ENCODE assay signal across 18 cellular contexts in the genomic region with DNA sequence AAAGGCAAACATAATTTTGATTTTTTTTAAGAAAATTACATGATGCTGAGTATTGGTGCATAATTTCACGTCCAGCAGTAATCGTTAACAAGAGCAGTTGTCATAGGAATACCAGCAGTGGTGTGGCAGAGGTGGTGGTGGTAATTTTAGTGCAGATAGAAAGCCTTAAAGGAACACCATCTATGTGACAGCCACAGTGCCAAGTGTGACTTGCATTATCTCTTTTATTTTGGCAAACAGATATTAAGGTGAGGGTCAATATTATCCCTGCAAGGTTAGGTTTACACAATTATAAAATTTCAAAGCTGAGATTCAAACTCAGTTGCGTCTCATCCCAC.
"Had no signal": no experiment of that assay in that cellular context is flagged by ENCODE, and none has a peak within 500 bp of the region (broad histone marks: within the 10 kb centered on the region; RNA-seq: fewer than 3 reads in every experiment).

No MANE protein-coding gene starts in this region.

- DNase-seq: activated CD4-positive, alpha-beta T cell treated with anti-CD3 and anti-CD28 coated beads, Interleukin-2, amount 10 ng/mL, durations not matched to agents 24 days and 14 days; activated CD4-positive, CD25-positive, alpha-beta regulatory T cell; activated CD8-positive, alpha-beta memory T cell treated with anti-CD3 and anti-CD28 coated beads, Interleukin-2, amount 50 U/mL, for 4 hours; activated naive CD4-positive, alpha-beta T cell treated with anti-CD3 and anti-CD28 coated beads for 36 hours; activated naive CD8-positive, alpha-beta T cell treated with anti-CD3 and anti-CD28 coated beads, Interleukin-2, amount 50 U/mL, for 24 hours; activated T-cell treated with anti-CD3 and anti-CD28 coated beads, Interleukin-2, amount 50 U/mL, for 4 hours; anterior cingulate cortex; foreskin keratinocyte; hippocampal formation; lower lobe of right lung; natural killer cell; spleen; stimulated activated CD4-positive, alpha-beta T cell treated with anti-CD3 and anti-CD28 coated beads, Interleukin-4, amount 100 ng/mL, for 4 hours; upper lobe of right lung had no signal

- FAIRE-seq: islet of Langerhans had no signal

- H3K79me2 ChIP-seq: parathyroid adenoma had no signal

- ATAC-seq: activated naive CD8-positive, alpha-beta T cell treated with anti-CD3 and anti-CD28 coated beads, Interleukin-2, amount 50 U/mL, for 24 hours; activated T-cell treated with anti-CD3 and anti-CD28 coated beads, Interleukin-2, amount 50 U/mL, for 4 hours; foreskin keratinocyte; lower lobe of right lung; natural killer cell; stimulated activated memory B cell treated with anti-CD40 and anti-IgM and Interleukin-4, amounts not matched to agents 10 μg/mL and 1 μg/mL and 100 μg/mL, for 72 hours; upper lobe of right lung had no signal

- H3K4me3 ChIP-seq: colonic mucosa, lower lobe of right lung, spleen, upper lobe of right lung had no signal

- H3K27ac ChIP-seq: foreskin keratinocyte, lower lobe of right lung, parathyroid adenoma, spleen, upper lobe of right lung had no signal

- H3K4me1 ChIP-seq: colonic mucosa, foreskin keratinocyte, lower lobe of right lung, parathyroid adenoma, spleen, upper lobe of right lung had no signal

- H3K36me3 ChIP-seq: colonic mucosa, lower lobe of right lung, spleen, upper lobe of right lung had no signal

- H2AFZ ChIP-seq: parathyroid adenoma had no signal

- H3K9me3 ChIP-seq: colonic mucosa, lower lobe of right lung, upper lobe of right lung had no signal

- H3K27me3 ChIP-seq: colonic mucosa, foreskin keratinocyte, spleen, upper lobe of right lung had no signal

- H3K9ac ChIP-seq: parathyroid adenoma had no signal
